Comparison of ENCODE assay signal across 9 cellular contexts in the genomic region with DNA sequence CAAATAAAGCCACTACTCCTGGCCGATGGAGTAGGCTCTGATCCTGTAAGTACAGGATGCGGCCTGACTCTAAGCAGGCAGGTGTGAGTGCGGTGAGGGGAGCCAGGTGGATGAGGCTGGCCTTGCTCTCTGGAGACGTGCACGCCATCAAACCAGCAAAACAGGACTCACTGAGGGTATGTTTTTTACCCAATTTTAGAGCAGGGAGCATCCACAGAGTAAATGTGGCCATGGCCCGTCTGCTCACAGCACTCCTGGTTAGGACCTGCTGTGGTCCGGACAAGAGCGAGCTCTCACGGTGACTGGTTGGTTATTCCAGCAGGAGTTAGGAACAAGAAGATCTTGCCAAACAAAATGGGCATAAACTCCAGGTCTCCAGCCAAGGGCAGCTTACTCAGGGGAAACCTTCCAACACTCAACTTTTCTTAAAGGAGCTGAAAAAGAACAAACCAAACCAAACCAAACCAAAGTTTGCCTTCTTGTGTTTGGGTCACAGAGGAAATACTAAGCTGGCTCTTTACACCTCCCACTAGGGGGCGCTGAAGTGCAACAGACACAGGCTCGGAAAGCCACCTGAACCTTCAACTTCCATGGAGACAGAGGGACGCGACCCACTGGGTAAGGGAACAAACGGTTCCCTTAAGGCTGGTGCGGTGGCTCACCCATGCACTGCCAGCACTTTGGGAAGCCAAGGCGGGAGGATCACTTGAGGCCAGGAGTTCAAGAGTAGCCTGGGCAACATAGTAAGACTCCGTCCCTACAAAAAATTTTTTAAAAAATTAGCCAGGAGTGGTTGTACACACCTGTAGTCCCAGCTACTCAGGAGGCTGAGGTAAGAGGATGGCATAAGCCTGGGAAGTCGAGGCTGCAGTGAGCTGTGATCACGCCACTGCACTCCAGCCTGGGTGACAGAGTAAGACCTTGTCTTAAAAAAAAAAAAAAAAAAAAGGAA.
A peak's percentile ranks its signal among the peaks of the same experiment; 100 is the strongest.
DNase-seq lines count a peak whose midpoint lies in the region; ATAC-seq and TF ChIP-seq lines count a peak whose summit lies in the region.
"Had no signal": no experiment of that assay in that cellular context is flagged by ENCODE, and none has a peak within 500 bp of the region (broad histone marks: within the 10 kb centered on the region; RNA-seq: fewer than 3 reads in every experiment).

No MANE protein-coding gene starts in this region.

- no peak overlapping the region for H3K4me3 Mint-ChIP-seq in activated naive CD4-positive, alpha-beta T cell treated with anti-CD3 and anti-CD28 coated beads for 36 hours

- no peaks in the 10 kb centered on the region for H3K9me3 ChIP-seq in SJSA1 (replicated peaks)
- H3K9me3 ChIP-seq in ovary, result no peaks in the 10 kb centered on the region
- no peaks in the 10 kb centered on the region for H3K9me3 ChIP-seq in testis

- DNase-seq in EL, result peak; percentile 73
- DNase-seq in NB4 (ENCODE audit: low read depth), result peak; percentile 94
- DNase-seq in SJSA1 (ENCODE audit: low read depth in 1 of 2, low spot score in 2 of 2), result peak; percentile 58 to 84
- peak; percentile 93 for DNase-seq in activated naive CD4-positive, alpha-beta T cell treated with anti-CD3 and anti-CD28 coated beads for 36 hours
- DNase-seq in globus pallidus (ENCODE audit: low spot score), result peak; percentile 93
- peak; percentile 73 to 83 (median 79) for DNase-seq in ovary
- peak; percentile 88 for DNase-seq in testis

- no peak for ATAC-seq in HG02610 (IDR thresholded peaks at IDR 0.05; ENCODE audit: unreplicated experiment)

- no peaks in the 10 kb centered on the region for H3K36me3 Mint-ChIP-seq in activated naive CD4-positive, alpha-beta T cell treated with anti-CD3 and anti-CD28 coated beads for 36 hours (ENCODE audit: low read depth)

- peaks cover 69% of the 10 kb centered on the region for H3K4me1 Mint-ChIP-seq in activated naive CD4-positive, alpha-beta T cell treated with anti-CD3 and anti-CD28 coated beads for 36 hours (ENCODE audit: low read depth)

- H3K27ac ChIP-seq in SJSA1 (no peak overlapping the region), ovary (no peak overlapping the region), testis (no peak overlapping the region)
- H3K27ac ChIP-seq: epithelial cell of prostate had no signal

- intact Hi-C loops in activated naive CD4-positive, alpha-beta T cell treated with anti-CD3 and anti-CD28 coated beads for 36 hours (cut with micrococcal nuclease), result loop anchor here (1.0 to 5.0 kb wide), 10 partner anchors 43 to 681 kb away; no protein-coding TSS in a partner anchor
- intact Hi-C loops in ovary (cut with DNase I), result loop anchor here (5.0 to 10.0 kb wide), 3 partner anchors 129 to 356 kb away; a partner anchor contains a TSS
- intact Hi-C loops in testis (cut with DNase I; ENCODE audit: low total_unique reads), result loop anchor here (5.0 to 10.0 kb wide), 2 partner anchors 129 to 356 kb away; a partner anchor contains a TSS

- 60 to 62% (median 61%) methylated on average over 19 of the region's 19 CpGs for WGBS in ovary, 3 donors
- WGBS in testis, 2 donors, result 64 to 65% methylated on average over 19 of the region's 19 CpGs

- H3K4me1 ChIP-seq in SJSA1 (replicated peaks) (peaks cover 4% of the 10 kb centered on the region; the same call in 1 of the 2 replicates), ovary (ENCODE audit: insufficient read depth) (peaks cover 1% of the 10 kb centered on the region), testis (no peaks in the 10 kb centered on the region)

- TF ChIP-seq CTCF in NB4 (IDR thresholded peaks at IDR 0.05; ENCODE audit: low read depth, low read length) (peak; percentile 97), ovary (IDR thresholded peaks at IDR 0.05) (peak; percentile 64 to 83 (median 70)), testis (IDR thresholded peaks at IDR 0.05) (peak; percentile 81 to 94 (median 87))

- H3K9me3 Mint-ChIP-seq in activated naive CD4-positive, alpha-beta T cell treated with anti-CD3 and anti-CD28 coated beads for 36 hours, result no peaks in the 10 kb centered on the region

- H3K4me3 ChIP-seq in NB4 (ENCODE audit: low read depth, low read length), result no peak overlapping the region
- no peak overlapping the region for H3K4me3 ChIP-seq in SJSA1
- H3K4me3 ChIP-seq in ovary, result no peak overlapping the region
- no peak overlapping the region for H3K4me3 ChIP-seq in testis

- no peak overlapping the region for H3K27ac Mint-ChIP-seq in activated naive CD4-positive, alpha-beta T cell treated with anti-CD3 and anti-CD28 coated beads for 36 hours

- no peaks in the 10 kb centered on the region for H3K27me3 Mint-ChIP-seq in activated naive CD4-positive, alpha-beta T cell treated with anti-CD3 and anti-CD28 coated beads for 36 hours (ENCODE audit: low read depth)

- no peak for TF ChIP-seq EP300 in ovary (IDR thresholded peaks at IDR 0.05)

- H3K27me3 ChIP-seq in SJSA1 (replicated peaks), result no peaks in the 10 kb centered on the region
- H3K27me3 ChIP-seq in ovary, result no peaks in the 10 kb centered on the region
- H3K27me3 ChIP-seq in testis, result no peaks in the 10 kb centered on the region

- CTCF ChIA-PET in activated naive CD4-positive, alpha-beta T cell treated with anti-CD3 and anti-CD28 coated beads for 36 hours (lab: Charles Lee), result interaction anchor here (0.6 to 5.7 kb wide), 51 partner anchors 9 to 659 kb away, joined by 3 to 120 read pairs (median 5); a partner anchor contains a TSS

- no peak for TF ChIP-seq POLR2A in NB4 (IDR thresholded peaks at IDR 0.05; ENCODE audit: extremely low read depth, insufficient read length)
- TF ChIP-seq POLR2A in ovary (IDR thresholded peaks at IDR 0.05), result no peak
- no peak for TF ChIP-seq POLR2A in testis (IDR thresholded peaks at IDR 0.05)

- peaks cover 15% of the 10 kb centered on the region; the same call in 1 of the 2 replicates for H3K36me3 ChIP-seq in SJSA1
- no peaks in the 10 kb centered on the region for H3K36me3 ChIP-seq in ovary
- H3K36me3 ChIP-seq in testis (ENCODE audit: low read depth, missing control alignments), result no peaks in the 10 kb centered on the region
